In the genomic region with DNA sequence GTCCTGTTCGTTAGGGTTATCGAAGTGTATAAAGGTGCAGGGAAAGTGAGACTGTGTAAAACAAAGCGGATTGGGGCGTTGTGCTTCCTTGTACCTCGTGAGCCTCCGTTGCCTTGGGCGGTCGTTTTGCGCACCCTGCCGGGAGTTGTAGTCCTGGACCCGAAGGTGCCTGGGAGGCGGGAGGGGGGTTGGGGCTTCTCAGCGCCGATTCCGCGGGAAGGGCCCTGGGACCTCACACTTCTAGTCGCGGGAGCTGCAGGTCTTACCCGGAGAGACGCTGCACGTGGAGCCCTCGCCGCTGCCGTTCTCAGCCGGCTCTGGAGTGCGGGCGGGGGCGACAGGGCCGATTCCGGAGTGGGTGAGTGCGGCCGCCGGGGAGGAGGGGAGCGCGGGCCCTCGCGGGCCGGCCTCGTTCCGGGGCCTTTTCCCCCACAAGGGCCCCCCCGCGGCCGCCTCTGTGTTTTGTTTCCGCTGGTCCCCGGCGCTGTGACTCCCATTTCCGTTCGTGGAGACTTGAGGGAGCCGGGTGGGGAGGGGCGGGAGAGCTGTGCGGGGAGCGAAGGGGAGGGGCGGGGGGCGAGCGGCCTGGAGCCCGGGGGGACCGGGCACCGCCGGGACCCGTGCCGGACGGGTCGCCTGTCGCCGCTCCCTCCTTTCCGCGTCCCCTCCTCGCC, we compare ENCODE assay signal across 8 cellular contexts. TPM values are rescaled to one million over a fixed set of nuclear protein-coding genes. Genes with fewer than 3 reads are reported as not detected.
DNase-seq lines count a peak whose midpoint lies in the region; ATAC-seq and TF ChIP-seq lines count a peak whose summit lies in the region.

No MANE protein-coding gene starts in this region.

- TF ChIP-seq POLR2A in heart left ventricle (IDR thresholded peaks at IDR 0.05) = no peak
- no peak for TF ChIP-seq POLR2A in transverse colon (IDR thresholded peaks at IDR 0.05)

- WGBS in heart left ventricle, 4 donors = 1% methylated on average over 15 to 68 of the region's 68 CpGs
- WGBS in transverse colon (ENCODE audit: low coverage in 1 of 2), 2 donors = 0 to 1% methylated on average over 9 to 46 of the region's 68 CpGs

- TF ChIP-seq CTCF in heart left ventricle (IDR thresholded peaks at IDR 0.05) (peak in 4 of 12 donors; percentile 11 to 43 (median 22)), transverse colon (IDR thresholded peaks at IDR 0.05) (peak in 2 of 5 experiments; percentile 20 to 37)

- H3K9me3 ChIP-seq in adipocyte (ENCODE audit: control insufficient read depth, low read length) (no peaks in the 10 kb centered on the region), heart left ventricle (no peaks in the 10 kb centered on the region), transverse colon (no peaks in the 10 kb centered on the region)

- H3K4me1 ChIP-seq in adipocyte (ENCODE audit: control insufficient read depth, insufficient read depth, low read length) (peaks cover 42% of the 10 kb centered on the region), heart left ventricle (peaks cover 6 to 59% (median 51%) of the 10 kb centered on the region in 12 donors), transverse colon (peaks cover 17 to 42% (median 24%) of the 10 kb centered on the region in 4 donors)

- DNase-seq in NCI-H1092 (lab: John Stamatoyannopoulos, UW) (peak; percentile 91), SW 1271 (lab: John Stamatoyannopoulos, UW) (peak; percentile 17 to 88), adipocyte (ENCODE audit: low read depth) (peak; percentile 96), heart left ventricle (peak; percentile 93 to 95 (median 94)), pons (ENCODE audit: low spot score) (peak; percentile 88), transverse colon (peak; percentile 93)

- H3K27me3 ChIP-seq in adipocyte (replicated peaks; ENCODE audit: control insufficient read depth, insufficient read depth, low read length) = no peaks in the 10 kb centered on the region
- no peaks in the 10 kb centered on the region for H3K27me3 ChIP-seq in heart left ventricle
- H3K27me3 ChIP-seq in transverse colon = no peaks in the 10 kb centered on the region

- H3K36me3 ChIP-seq in adipocyte (ENCODE audit: control insufficient read depth, insufficient read depth, low read length, severe bottlenecking) (peaks cover 6% of the 10 kb centered on the region), heart left ventricle (peaks cover 0 to 9% (median under 1%) of the 10 kb centered on the region in 9 donors), transverse colon (no peaks in the 10 kb centered on the region)

- intact Hi-C loops in heart left ventricle (cut with DNase I) (loop anchor here in 4 of 10 donors (1.0 to 10.0 kb wide), 2 partner anchors 127 to 131 kb away; a partner anchor contains a TSS), transverse colon (cut with DNase I; ENCODE audit: low total_unique reads) (loop anchor here (10.0 kb wide), 1 partner anchor 131 kb away; a partner anchor contains a TSS)

- H3K9ac ChIP-seq in adipocyte (ENCODE audit: low read length) = peak overlapping the region; percentile 97

- H3K27ac ChIP-seq in heart left ventricle (peak overlapping the region; percentile 93 to 100 (median 99)), transverse colon (peak overlapping the region; percentile 95 to 99 (median 96))

- peak overlapping the region; percentile 98 for H3K4me3 ChIP-seq in GM08714 (ENCODE audit: low read length)
- H3K4me3 ChIP-seq in adipocyte (ENCODE audit: low read length) = peak overlapping the region; percentile 98
- peak overlapping the region; percentile 69 to 98 (median 92) for H3K4me3 ChIP-seq in heart left ventricle
- peak overlapping the region; percentile 38 to 90 (median 88) for H3K4me3 ChIP-seq in transverse colon

- TF ChIP-seq EP300 in transverse colon (IDR thresholded peaks at IDR 0.05; ENCODE audit: low read depth) = no peak

- in situ Hi-C loops in transverse colon (cut with MboI; ENCODE audit: low pct_ligation_motif_present in 1 of 4, low pct_unique_long_range_greater_than_20kb in 1 of 4, low sequenced_read_pairs in 3 of 4) = no loop called here

- peak; percentile 63 for ATAC-seq in HG02571 (IDR thresholded peaks at IDR 0.05; ENCODE audit: unreplicated experiment)
- peak; percentile 85 to 89 (median 86) for ATAC-seq in heart left ventricle

RNA-seq across cellular contexts. Expression of a gene that starts 0.6 kb away (rescaled TPM):
- 10 to 100 TPM in 8 of 9 donors, 1 to 10 TPM in 1; 9.0 to 20.6 (median 15.6) TPM for total RNA-seq in heart left ventricle
- 1 to 10 TPM; 6.1 to 7.2 TPM for polyA plus RNA-seq in heart left ventricle
- 10 to 100 TPM in 3 of 4 donors, 1 to 10 TPM in 1; 5.4 to 23.3 (median 18.6) TPM for total RNA-seq in transverse colon

RNA-seq across cellular contexts. Expression of a gene that starts 0.7 kb away (rescaled TPM):
- total RNA-seq in heart left ventricle = 100 to 1,000 TPM; 479 to 989 (median 653) TPM
- 1,000 to 10,000 TPM in 1 of 2 donors, 100 to 1,000 TPM in 1; 719 to 1,745 TPM for polyA plus RNA-seq in heart left ventricle
- 100 to 1,000 TPM in 1 of 4 donors, 10 to 100 TPM in 3; 56.9 to 147 (median 78.4) TPM for total RNA-seq in transverse colon

Comparison
In these comparisons a context has a peak if more than half of its experiments do, and no peak if none do; other contexts are left out.
1. Peak in every context shown above with its lines: DNase-seq, ATAC-seq, H3K4me3 ChIP-seq and H3K27ac ChIP-seq.